In genomic region chr9:19999491-20000057, GRCh38 we compare ENCODE assay signal across 8 cellular contexts.
DNase-seq lines count a peak whose midpoint lies in the region; ATAC-seq, FAIRE-seq and TF ChIP-seq lines count a peak whose summit lies in the region.

No MANE protein-coding gene starts in this region.

- no peak overlapping the region for H2AFZ ChIP-seq in trophoblast cell (ENCODE audit: insufficient read depth, low read length, poor library complexity)

- peaks cover 21% of the 10 kb centered on the region for H3K4me1 ChIP-seq in adipocyte (ENCODE audit: control insufficient read depth, insufficient read depth, low read length)
- no peaks in the 10 kb centered on the region for H3K4me1 ChIP-seq in trophoblast cell (ENCODE audit: control insufficient read depth in 1 of 2, insufficient read depth in 2 of 2, low read length in 2 of 2)

- FAIRE-seq in HTR-8/SVneo (lab: Jason Lieb, UNC): no peak

- no peak overlapping the region for H2AK5ac ChIP-seq in trophoblast cell (ENCODE audit: low read length)

- no peak overlapping the region for H2BK120ac ChIP-seq in trophoblast cell (ENCODE audit: insufficient read depth, low read length, poor library complexity)

- H3K27me3 ChIP-seq in adipocyte (replicated peaks; ENCODE audit: control insufficient read depth, insufficient read depth, low read length) (no peaks in the 10 kb centered on the region), trophoblast cell (ENCODE audit: insufficient read depth, low read length) (no peaks in the 10 kb centered on the region)

- no peak overlapping the region for H3K4ac ChIP-seq in trophoblast cell (ENCODE audit: low read depth, low read length)

- H4K8ac ChIP-seq in trophoblast cell (ENCODE audit: low read depth, low read length): no peak overlapping the region

- H3K4me2 ChIP-seq in trophoblast cell (ENCODE audit: low read length): no peak overlapping the region

- H2BK5ac ChIP-seq in trophoblast cell (ENCODE audit: low read depth, low read length, poor library complexity): no peak overlapping the region

- no CpG with 5 or more reads among the region's 2 CpGs for whole genome bisulfite sequencing in trophoblast cell (ENCODE audit: extremely low coverage, insufficient coverage, insufficient read length)

- no peaks in the 10 kb centered on the region for H3K79me2 ChIP-seq in trophoblast cell (ENCODE audit: control insufficient read depth, insufficient read depth, low read length, poor library complexity)

- ATAC-seq in GM21576 (IDR thresholded peaks at IDR 0.05; ENCODE audit: unreplicated experiment): peak; percentile 77

- DNase-seq in GM10266 (ENCODE audit: extremely low spot score) (peak; percentile 33), HTR-8/SVneo (ENCODE audit: insufficient read length, low spot score) (peak; percentile 34), adipocyte (ENCODE audit: low read depth) (peak; percentile 59), trophoblast cell (no peak), NCI-H2196 (lab: John Stamatoyannopoulos, UW; ENCODE audit: unreplicated experiment) (no peak), NCI-H1694 treated with DMSO at 0.1 percent for 48 hours (lab: John Stamatoyannopoulos, UW) (no peak)
- peak; percentile 42 to 68 (median 66) for DNase-seq in stimulated activated CD4-positive, alpha-beta T cell treated with anti-CD3 and anti-CD28 coated beads, Interleukin-12 subunit alpha, Interleukin-12 subunit beta, amount 100 ng/mL, for 48 hours (ENCODE audit: low read depth in 2 of 3, low spot score in 1 of 3)

- H4K91ac ChIP-seq in trophoblast cell (ENCODE audit: low read depth, low read length): no peak overlapping the region

- TF ChIP-seq CTCF in GM10266 (IDR thresholded peaks at IDR 0.05; ENCODE audit: control insufficient read depth, insufficient read depth, low read depth, missing control alignments): no peak

- H4K12ac ChIP-seq in trophoblast cell (ENCODE audit: low read depth, low read length): no peak overlapping the region

- H3K14ac ChIP-seq in trophoblast cell (ENCODE audit: low read length): no peak overlapping the region

- no peak overlapping the region for H3K4me3 ChIP-seq in adipocyte (ENCODE audit: low read length)
- no peak overlapping the region for H3K4me3 ChIP-seq in trophoblast cell (ENCODE audit: low read depth, low read length)

- no peak overlapping the region for H3K23ac ChIP-seq in trophoblast cell (ENCODE audit: low read length)

- H2BK12ac ChIP-seq in trophoblast cell (ENCODE audit: low read length): no peak overlapping the region

- no peak overlapping the region for H3K27ac ChIP-seq in trophoblast cell (ENCODE audit: low read depth, low read length)

- H3K9ac ChIP-seq in adipocyte (ENCODE audit: low read length): no peak overlapping the region
- H3K9ac ChIP-seq in trophoblast cell (ENCODE audit: low read length): no peak overlapping the region

- H3K36me3 ChIP-seq in adipocyte (ENCODE audit: control insufficient read depth, insufficient read depth, low read length, severe bottlenecking): no peaks in the 10 kb centered on the region
- no peaks in the 10 kb centered on the region for H3K36me3 ChIP-seq in trophoblast cell (ENCODE audit: control insufficient read depth in 1 of 2, insufficient read depth in 2 of 2, low read length in 2 of 2)

- H3K79me1 ChIP-seq in trophoblast cell (ENCODE audit: low read length): no peaks in the 10 kb centered on the region

- H3K9me3 ChIP-seq in adipocyte (ENCODE audit: control insufficient read depth, low read length) (no peaks in the 10 kb centered on the region), trophoblast cell (ENCODE audit: insufficient read depth, low read depth, low read length) (peaks cover 2% of the 10 kb centered on the region)

- no peak overlapping the region for H3K18ac ChIP-seq in trophoblast cell (ENCODE audit: low read length)

Comparison
In these comparisons a context has a peak if more than half of its experiments do, and no peak if none do; other contexts are left out.
1. DNase-seq: peak in GM10266 (single experiment), HTR-8/SVneo (single experiment), adipocyte (single experiment) and stimulated activated CD4-positive, alpha-beta T cell treated with anti-CD3 and anti-CD28 coated beads, Interleukin-12 subunit alpha, Interleukin-12 subunit beta, amount 100 ng/mL, for 48 hours (3 of 3); none in trophoblast cell (0 of 2), NCI-H2196 (single experiment) and NCI-H1694 treated with DMSO at 0.1 percent for 48 hours (single experiment).